ENCODE assay signal across 13 cellular contexts in genomic region chr1:71835442-71835813, GRCh38.
DNase-seq lines count a peak whose midpoint lies in the region; ATAC-seq and TF ChIP-seq lines count a peak whose summit lies in the region.
"Had no signal": no experiment of that assay in that cellular context is flagged by ENCODE, and none has a peak within 500 bp of the region (broad histone marks: within the 10 kb centered on the region; RNA-seq: fewer than 3 reads in every experiment).

No MANE protein-coding gene starts in this region.

- peak; percentile 91 for ATAC-seq in GM18867 (IDR thresholded peaks at IDR 0.05; ENCODE audit: unreplicated experiment)
- ATAC-seq in GM21515 (IDR thresholded peaks at IDR 0.05; ENCODE audit: unreplicated experiment), result peak; percentile 77
- peak; percentile 78 for ATAC-seq in HG03060 (IDR thresholded peaks at IDR 0.05; ENCODE audit: low read depth, unreplicated experiment)
- peak; percentile 80 for ATAC-seq in HG03571 (IDR thresholded peaks at IDR 0.05; ENCODE audit: unreplicated experiment)
- no peak for ATAC-seq in activated T-helper 17 cell treated with anti-CD3 and anti-CD28 coated beads, Interleukin-2, amount 50 U/mL, for 72 hours (replicated peaks)
- ATAC-seq: activated CD8-positive, alpha-beta T cell treated with anti-CD3 and anti-CD28 coated beads for 36 hours; naive thymus-derived CD8-positive, alpha-beta T cell had no signal

- TF ChIP-seq CTCF in ascending aorta (IDR thresholded peaks at IDR 0.05), result no peak

- H3K27me3 Mint-ChIP-seq in activated T-helper 17 cell treated with anti-CD3 and anti-CD28 coated beads, Interleukin-2, amount 50 U/mL, for 72 hours, result no peaks in the 10 kb centered on the region
- H3K27me3 Mint-ChIP-seq: activated CD8-positive, alpha-beta T cell treated with anti-CD3 and anti-CD28 coated beads for 36 hours had no signal

- H3K4me1 ChIP-seq in ascending aorta, result peaks cover 0 to 4% of the 10 kb centered on the region in 2 donors

- H3K9me3 Mint-ChIP-seq in activated T-helper 17 cell treated with anti-CD3 and anti-CD28 coated beads, Interleukin-2, amount 50 U/mL, for 72 hours, result peaks cover 10% of the 10 kb centered on the region
- H3K9me3 Mint-ChIP-seq: activated CD8-positive, alpha-beta T cell treated with anti-CD3 and anti-CD28 coated beads for 36 hours had no signal

- no peak overlapping the region for H3K27ac ChIP-seq in ascending aorta

- H3K4me1 Mint-ChIP-seq in activated T-helper 17 cell treated with anti-CD3 and anti-CD28 coated beads, Interleukin-2, amount 50 U/mL, for 72 hours, result no peaks in the 10 kb centered on the region

- no peak for DNase-seq in ascending aorta (ENCODE audit: low spot score in 2 of 2)
- DNase-seq in hypothalamus (lab: John Stamatoyannopoulos, UW), result no peak
- DNase-seq in EL, result no peak
- DNase-seq: activated CD8-positive, alpha-beta T cell treated with anti-CD3 and anti-CD28 coated beads for 36 hours; naive thymus-derived CD8-positive, alpha-beta T cell; NCI-H2081; retina; stimulated activated CD4-positive, alpha-beta T cell treated with anti-CD3 and anti-CD28 coated beads, Interleukin-2, amount 100 ng/mL, for 48 hours had no signal

- H3K27me3 ChIP-seq in ascending aorta, result no peaks in the 10 kb centered on the region

- no peak overlapping the region for H3K4me3 ChIP-seq in ascending aorta

- H3K36me3 ChIP-seq in ascending aorta, result no peaks in the 10 kb centered on the region

- intact Hi-C loops in ascending aorta (cut with DNase I), result no loop called here

- H3K4me3 Mint-ChIP-seq in activated T-helper 17 cell treated with anti-CD3 and anti-CD28 coated beads, Interleukin-2, amount 50 U/mL, for 72 hours, result no peak overlapping the region
- H3K4me3 Mint-ChIP-seq: activated CD8-positive, alpha-beta T cell treated with anti-CD3 and anti-CD28 coated beads for 36 hours; naive thymus-derived CD8-positive, alpha-beta T cell had no signal

- no peaks in the 10 kb centered on the region for H3K36me3 Mint-ChIP-seq in activated T-helper 17 cell treated with anti-CD3 and anti-CD28 coated beads, Interleukin-2, amount 50 U/mL, for 72 hours (ENCODE audit: low read depth)
- H3K36me3 Mint-ChIP-seq: naive thymus-derived CD8-positive, alpha-beta T cell had no signal

- no peaks in the 10 kb centered on the region for H3K9me3 ChIP-seq in ascending aorta

- H3K27ac Mint-ChIP-seq in activated T-helper 17 cell treated with anti-CD3 and anti-CD28 coated beads, Interleukin-2, amount 50 U/mL, for 72 hours, result no peak overlapping the region
- H3K27ac Mint-ChIP-seq: activated CD8-positive, alpha-beta T cell treated with anti-CD3 and anti-CD28 coated beads for 36 hours; naive thymus-derived CD8-positive, alpha-beta T cell had no signal
